15 cellular contexts compared by ENCODE assay signal in the genomic region with DNA sequence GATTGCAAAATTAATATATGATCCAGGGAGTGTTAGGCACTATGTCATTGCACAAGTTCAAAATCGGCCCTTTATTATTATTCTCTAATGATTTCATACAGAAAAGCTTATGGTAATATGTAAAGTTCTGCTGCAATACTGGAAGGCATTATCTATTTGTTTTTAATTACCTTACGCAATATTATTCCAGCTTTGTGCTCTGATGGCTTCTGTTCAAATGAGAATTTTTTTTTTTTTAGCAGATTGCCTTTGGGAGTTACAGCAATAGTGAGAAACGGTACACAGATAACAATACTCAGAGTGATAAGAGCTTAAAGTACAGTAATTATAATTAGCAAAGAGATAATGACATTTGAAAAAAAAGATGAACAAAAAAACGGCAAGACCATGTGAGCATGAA.
DNase-seq lines count a peak whose midpoint lies in the region; ATAC-seq, FAIRE-seq and TF ChIP-seq lines count a peak whose summit lies in the region.
"Had no signal": no experiment of that assay in that cellular context is flagged by ENCODE, and none has a peak within 500 bp of the region (broad histone marks: within the 10 kb centered on the region; RNA-seq: fewer than 3 reads in every experiment).

No MANE protein-coding gene starts in this region.

- intact Hi-C loops in sciatic nerve (cut with DNase I) (no loop called here), head of caudate nucleus (cut with DNase I) (no loop called here)

- TF ChIP-seq CTCF in chondrocyte (IDR thresholded peaks at IDR 0.05): no peak

- peaks cover 3% of the 10 kb centered on the region for H3K36me3 Mint-ChIP-seq in chondrocyte (ENCODE audit: low read depth)
- H3K36me3 Mint-ChIP-seq: CD8-positive, alpha-beta memory T cell had no signal

- no peak overlapping the region for H3K4me3 Mint-ChIP-seq in chondrocyte (ENCODE audit: unreplicated experiment)
- H3K4me3 Mint-ChIP-seq: CD8-positive, alpha-beta memory T cell; GM23338 had no signal

- H3K9me3 Mint-ChIP-seq in chondrocyte (ENCODE audit: low read depth): peaks cover 9% of the 10 kb centered on the region
- H3K9me3 Mint-ChIP-seq: CD8-positive, alpha-beta memory T cell; GM23338 had no signal

- H3K4me1 Mint-ChIP-seq in chondrocyte (ENCODE audit: low read depth): peaks cover 53% of the 10 kb centered on the region
- H3K4me1 Mint-ChIP-seq: CD8-positive, alpha-beta memory T cell had no signal

- H3K27me3 Mint-ChIP-seq in chondrocyte (ENCODE audit: low read depth): no peaks in the 10 kb centered on the region
- H3K27me3 Mint-ChIP-seq: CD8-positive, alpha-beta memory T cell had no signal

- peak; percentile 2 for DNase-seq in NCI-H226
- no peak for DNase-seq in chondrocyte (ENCODE audit: low spot score)
- DNase-seq in sciatic nerve (ENCODE audit: low spot score): no peak
- no peak for DNase-seq in head of caudate nucleus
- no peak for DNase-seq in AML-193 (lab: John Stamatoyannopoulos, UW)
- DNase-seq: CD8-positive, alpha-beta memory T cell; DMS53; GF-D8; H7 had no signal

- FAIRE-seq in islet of Langerhans (lab: Jason Lieb, UNC): peak; percentile 56
- FAIRE-seq: A549, HTR-8/SVneo, K562 had no signal

- peak overlapping the region; percentile 89 for H3K27ac Mint-ChIP-seq in chondrocyte (ENCODE audit: unreplicated experiment)
- H3K27ac Mint-ChIP-seq: GM23338 had no signal

- ATAC-seq in sciatic nerve (peak; percentile 76), HG03175 (IDR thresholded peaks at IDR 0.05; ENCODE audit: unreplicated experiment) (no peak)
- ATAC-seq: A549, GM23338, K562 had no signal
